1 cellular context compared by ENCODE assay signal in genomic region chr1:207745285-207745684, GRCh38.
TF ChIP-seq lines count a peak whose summit lies in the region.

No MANE protein-coding gene starts in this region.

TF ChIP-seq in SK-N-SH, 30 proteins besides CTCF, POLR2A, EP300 and RAD21 (continued from another document):
- TF ChIP-seq PBX3 (IDR thresholded peaks at IDR 0.05) (peak; percentile 53; the same call in 1 of the 2 replicates), YY1 (IDR thresholded peaks at IDR 0.05; ENCODE audit: low read depth) (no peak)
